In genomic region chr2:207083361-207084080, GRCh38 we compare ENCODE assay signal across 25 cellular contexts.
DNase-seq lines count a peak whose midpoint lies in the region; ATAC-seq and TF ChIP-seq lines count a peak whose summit lies in the region.
"Had no signal": no experiment of that assay in that cellular context is flagged by ENCODE, and none has a peak within 500 bp of the region (broad histone marks: within the 10 kb centered on the region; RNA-seq: fewer than 3 reads in every experiment).

No MANE protein-coding gene starts in this region.

- no peak for ATAC-seq in activated naive CD8-positive, alpha-beta T cell treated with anti-CD3 and anti-CD28 coated beads, Interleukin-2, amount 50 U/mL, for 24 hours
- ATAC-seq: GM23338; naive thymus-derived CD8-positive, alpha-beta T cell had no signal

- DNase-seq in activated naive CD8-positive, alpha-beta T cell treated with anti-CD3 and anti-CD28 coated beads, Interleukin-2, amount 50 U/mL, for 24 hours: no peak
- DNase-seq in fibroblast of the aortic adventitia (ENCODE audit: low read depth) (peak; percentile 54), stromal cell of bone marrow (ENCODE audit: low read depth) (peak; percentile 65), foreskin melanocyte (no peak), cortex of kidney (lab: John Stamatoyannopoulos, UW) (no peak)
- DNase-seq in stimulated activated CD8-positive, alpha-beta memory T cell treated with anti-CD3 and anti-CD28 coated beads, Interleukin-4, amount 100 ng/mL, for 48 hours: no peak
- DNase-seq: activated B cell treated with CpG ODN at 0.5 μM for 24 hours; activated CD4-positive, alpha-beta memory T cell treated with anti-CD3 and anti-CD28 coated beads, Interleukin-2, amount 10 ng/mL, durations not matched to agents 7 days and 5 days; activated gamma-delta T cell; activated T-cell treated with anti-CD3 and anti-CD28 coated beads for 4 hours; amygdala; Caco-2; IMR-90; naive thymus-derived CD8-positive, alpha-beta T cell; NCI-H1436 treated with DMSO at 0.1 percent for 48 hours; NCI-H2171; NCI-H526; retina; RPMI8226; T-helper 9 cell had no signal

- H3K36me3 Mint-ChIP-seq in activated naive CD8-positive, alpha-beta T cell: peaks cover 38% of the 10 kb centered on the region
- H3K36me3 Mint-ChIP-seq in activated naive CD8-positive, alpha-beta T cell treated with anti-CD3 and anti-CD28 coated beads, Interleukin-2, amount 50 U/mL, for 24 hours (ENCODE audit: low read depth): peaks cover 39% of the 10 kb centered on the region

- H3K27ac Mint-ChIP-seq in activated naive CD8-positive, alpha-beta T cell: peak overlapping the region; percentile 18
- no peak overlapping the region for H3K27ac Mint-ChIP-seq in activated naive CD8-positive, alpha-beta T cell treated with anti-CD3 and anti-CD28 coated beads, Interleukin-2, amount 50 U/mL, for 24 hours
- H3K27ac Mint-ChIP-seq: activated B cell treated with CpG ODN at 0.5 μM for 24 hours; activated CD4-positive, alpha-beta memory T cell treated with anti-CD3 and anti-CD28 coated beads, Interleukin-2, amount 10 ng/mL, durations not matched to agents 7 days and 5 days; GM23338 had no signal

- no peaks in the 10 kb centered on the region for H3K9me3 Mint-ChIP-seq in activated naive CD8-positive, alpha-beta T cell (ENCODE audit: low read depth)
- H3K9me3 Mint-ChIP-seq in activated naive CD8-positive, alpha-beta T cell treated with anti-CD3 and anti-CD28 coated beads, Interleukin-2, amount 50 U/mL, for 24 hours: no peaks in the 10 kb centered on the region
- H3K9me3 Mint-ChIP-seq: activated B cell treated with CpG ODN at 0.5 μM for 24 hours; activated CD4-positive, alpha-beta memory T cell treated with anti-CD3 and anti-CD28 coated beads, Interleukin-2, amount 10 ng/mL, durations not matched to agents 7 days and 5 days; GM23338; naive thymus-derived CD8-positive, alpha-beta T cell had no signal

- H3K4me3 Mint-ChIP-seq in activated naive CD8-positive, alpha-beta T cell: no peak overlapping the region
- H3K4me3 Mint-ChIP-seq in activated naive CD8-positive, alpha-beta T cell treated with anti-CD3 and anti-CD28 coated beads, Interleukin-2, amount 50 U/mL, for 24 hours: no peak overlapping the region
- H3K4me3 Mint-ChIP-seq: activated B cell treated with CpG ODN at 0.5 μM for 24 hours; activated CD4-positive, alpha-beta memory T cell treated with anti-CD3 and anti-CD28 coated beads, Interleukin-2, amount 10 ng/mL, durations not matched to agents 7 days and 5 days; GM23338; naive thymus-derived CD8-positive, alpha-beta T cell had no signal

- TF ChIP-seq CTCF in VCaP (conservative IDR thresholded peaks at IDR 0.05) (no peak), fibroblast of the aortic adventitia (IDR thresholded peaks at IDR 0.05; ENCODE audit: insufficient read depth, low read length) (no peak)

- H3K27ac ChIP-seq in VCaP: peak overlapping the region; percentile 80
- H3K27ac ChIP-seq: A549, cardiac muscle cell had no signal

- peaks cover 10% of the 10 kb centered on the region for H3K4me1 Mint-ChIP-seq in activated naive CD8-positive, alpha-beta T cell (ENCODE audit: low read depth)
- H3K4me1 Mint-ChIP-seq in activated naive CD8-positive, alpha-beta T cell treated with anti-CD3 and anti-CD28 coated beads, Interleukin-2, amount 50 U/mL, for 24 hours: peaks cover 9% of the 10 kb centered on the region

- H3K4me3 ChIP-seq in fibroblast of the aortic adventitia (ENCODE audit: low read depth, low read length): no peak overlapping the region
- H3K4me3 ChIP-seq: A549, cardiac muscle cell, GM23338 had no signal

- no peaks in the 10 kb centered on the region for H3K27me3 Mint-ChIP-seq in activated naive CD8-positive, alpha-beta T cell
- H3K27me3 Mint-ChIP-seq in activated naive CD8-positive, alpha-beta T cell treated with anti-CD3 and anti-CD28 coated beads, Interleukin-2, amount 50 U/mL, for 24 hours: no peaks in the 10 kb centered on the region
- H3K27me3 Mint-ChIP-seq: activated B cell treated with CpG ODN at 0.5 μM for 24 hours; activated CD4-positive, alpha-beta memory T cell treated with anti-CD3 and anti-CD28 coated beads, Interleukin-2, amount 10 ng/mL, durations not matched to agents 7 days and 5 days; naive thymus-derived CD8-positive, alpha-beta T cell had no signal

Comparison
In these comparisons a context has a peak if more than half of its experiments do, and no peak if none do; other contexts are left out.
1. DNase-seq: peak in fibroblast of the aortic adventitia (single experiment) and stromal cell of bone marrow (single experiment); none in activated naive CD8-positive, alpha-beta T cell treated with anti-CD3 and anti-CD28 coated beads, Interleukin-2, amount 50 U/mL, for 24 hours (single experiment), foreskin melanocyte (single experiment), cortex of kidney (single experiment) and stimulated activated CD8-positive, alpha-beta memory T cell treated with anti-CD3 and anti-CD28 coated beads, Interleukin-4, amount 100 ng/mL, for 48 hours (single experiment).